ENCODE assay signal across 1 cellular context in the genomic region with DNA sequence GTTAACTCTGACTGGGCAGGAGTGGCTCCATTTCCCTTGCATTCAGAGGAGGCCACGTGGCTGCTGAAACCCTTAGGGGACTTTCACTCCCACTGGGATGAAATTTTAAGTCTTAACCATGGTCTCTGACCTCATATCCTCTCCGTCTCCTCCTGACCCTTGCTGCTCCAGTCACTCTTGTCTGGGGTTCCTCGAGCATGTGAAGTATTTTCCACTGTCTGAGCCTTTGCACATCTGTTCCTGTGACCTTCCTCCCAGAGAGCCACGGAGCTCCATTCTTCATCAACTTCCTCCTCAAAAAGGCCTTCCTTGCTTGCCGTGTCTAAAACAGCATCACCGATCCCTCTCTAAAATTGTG.
TF ChIP-seq lines count a peak whose summit lies in the region.

No MANE protein-coding gene starts in this region.

TF ChIP-seq in K562, 482 proteins besides CTCF, POLR2A, EP300 and RAD21 (continued from another document):
- TF ChIP-seq, protein P1, sequence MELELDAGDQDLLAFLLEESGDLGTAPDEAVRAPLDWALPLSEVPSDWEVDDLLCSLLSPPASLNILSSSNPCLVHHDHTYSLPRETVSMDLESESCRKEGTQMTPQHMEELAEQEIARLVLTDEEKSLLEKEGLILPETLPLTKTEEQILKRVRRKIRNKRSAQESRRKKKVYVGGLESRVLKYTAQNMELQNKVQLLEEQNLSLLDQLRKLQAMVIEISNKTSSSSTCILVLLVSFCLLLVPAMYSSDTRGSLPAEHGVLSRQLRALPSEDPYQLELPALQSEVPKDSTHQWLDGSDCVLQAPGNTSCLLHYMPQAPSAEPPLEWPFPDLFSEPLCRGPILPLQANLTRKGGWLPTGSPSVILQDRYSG (tag; conservative IDR thresholded peaks at IDR 0.05; ENCODE audit: low read depth): no peak
- TF ChIP-seq ZNF830 (CRISPR knock-in tag; IDR thresholded peaks at IDR 0.05): no peak
- TF ChIP-seq MXD1 (CRISPR knock-in tag; IDR thresholded peaks at IDR 0.05; ENCODE audit: borderline replicate concordance, poor library complexity, severe bottlenecking): no peak
- no peak for TF ChIP-seq SP1 (CRISPR knock-in tag; IDR thresholded peaks at IDR 0.05)
- TF ChIP-seq, protein P2, sequence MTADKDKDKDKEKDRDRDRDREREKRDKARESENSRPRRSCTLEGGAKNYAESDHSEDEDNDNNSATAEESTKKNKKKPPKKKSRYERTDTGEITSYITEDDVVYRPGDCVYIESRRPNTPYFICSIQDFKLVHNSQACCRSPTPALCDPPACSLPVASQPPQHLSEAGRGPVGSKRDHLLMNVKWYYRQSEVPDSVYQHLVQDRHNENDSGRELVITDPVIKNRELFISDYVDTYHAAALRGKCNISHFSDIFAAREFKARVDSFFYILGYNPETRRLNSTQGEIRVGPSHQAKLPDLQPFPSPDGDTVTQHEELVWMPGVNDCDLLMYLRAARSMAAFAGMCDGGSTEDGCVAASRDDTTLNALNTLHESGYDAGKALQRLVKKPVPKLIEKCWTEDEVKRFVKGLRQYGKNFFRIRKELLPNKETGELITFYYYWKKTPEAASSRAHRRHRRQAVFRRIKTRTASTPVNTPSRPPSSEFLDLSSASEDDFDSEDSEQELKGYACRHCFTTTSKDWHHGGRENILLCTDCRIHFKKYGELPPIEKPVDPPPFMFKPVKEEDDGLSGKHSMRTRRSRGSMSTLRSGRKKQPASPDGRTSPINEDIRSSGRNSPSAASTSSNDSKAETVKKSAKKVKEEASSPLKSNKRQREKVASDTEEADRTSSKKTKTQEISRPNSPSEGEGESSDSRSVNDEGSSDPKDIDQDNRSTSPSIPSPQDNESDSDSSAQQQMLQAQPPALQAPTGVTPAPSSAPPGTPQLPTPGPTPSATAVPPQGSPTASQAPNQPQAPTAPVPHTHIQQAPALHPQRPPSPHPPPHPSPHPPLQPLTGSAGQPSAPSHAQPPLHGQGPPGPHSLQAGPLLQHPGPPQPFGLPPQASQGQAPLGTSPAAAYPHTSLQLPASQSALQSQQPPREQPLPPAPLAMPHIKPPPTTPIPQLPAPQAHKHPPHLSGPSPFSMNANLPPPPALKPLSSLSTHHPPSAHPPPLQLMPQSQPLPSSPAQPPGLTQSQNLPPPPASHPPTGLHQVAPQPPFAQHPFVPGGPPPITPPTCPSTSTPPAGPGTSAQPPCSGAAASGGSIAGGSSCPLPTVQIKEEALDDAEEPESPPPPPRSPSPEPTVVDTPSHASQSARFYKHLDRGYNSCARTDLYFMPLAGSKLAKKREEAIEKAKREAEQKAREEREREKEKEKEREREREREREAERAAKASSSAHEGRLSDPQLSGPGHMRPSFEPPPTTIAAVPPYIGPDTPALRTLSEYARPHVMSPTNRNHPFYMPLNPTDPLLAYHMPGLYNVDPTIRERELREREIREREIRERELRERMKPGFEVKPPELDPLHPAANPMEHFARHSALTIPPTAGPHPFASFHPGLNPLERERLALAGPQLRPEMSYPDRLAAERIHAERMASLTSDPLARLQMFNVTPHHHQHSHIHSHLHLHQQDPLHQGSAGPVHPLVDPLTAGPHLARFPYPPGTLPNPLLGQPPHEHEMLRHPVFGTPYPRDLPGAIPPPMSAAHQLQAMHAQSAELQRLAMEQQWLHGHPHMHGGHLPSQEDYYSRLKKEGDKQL (CRISPR knock-in tag; IDR thresholded peaks at IDR 0.05; ENCODE audit: borderline replicate concordance): no peak
- TF ChIP-seq U2AF2 (optimal IDR thresholded peaks at IDR 0.05; ENCODE audit: low read depth, low read length): no peak
- TF ChIP-seq SMARCA4 (IDR thresholded peaks at IDR 0.05): no peak
- no peak for TF ChIP-seq FOXM1 (IDR thresholded peaks at IDR 0.05; ENCODE audit: low read depth)
- TF ChIP-seq FOXM1 (CRISPR knock-in tag; IDR thresholded peaks at IDR 0.05; ENCODE audit: low read depth): no peak
- TF ChIP-seq, protein P3, sequence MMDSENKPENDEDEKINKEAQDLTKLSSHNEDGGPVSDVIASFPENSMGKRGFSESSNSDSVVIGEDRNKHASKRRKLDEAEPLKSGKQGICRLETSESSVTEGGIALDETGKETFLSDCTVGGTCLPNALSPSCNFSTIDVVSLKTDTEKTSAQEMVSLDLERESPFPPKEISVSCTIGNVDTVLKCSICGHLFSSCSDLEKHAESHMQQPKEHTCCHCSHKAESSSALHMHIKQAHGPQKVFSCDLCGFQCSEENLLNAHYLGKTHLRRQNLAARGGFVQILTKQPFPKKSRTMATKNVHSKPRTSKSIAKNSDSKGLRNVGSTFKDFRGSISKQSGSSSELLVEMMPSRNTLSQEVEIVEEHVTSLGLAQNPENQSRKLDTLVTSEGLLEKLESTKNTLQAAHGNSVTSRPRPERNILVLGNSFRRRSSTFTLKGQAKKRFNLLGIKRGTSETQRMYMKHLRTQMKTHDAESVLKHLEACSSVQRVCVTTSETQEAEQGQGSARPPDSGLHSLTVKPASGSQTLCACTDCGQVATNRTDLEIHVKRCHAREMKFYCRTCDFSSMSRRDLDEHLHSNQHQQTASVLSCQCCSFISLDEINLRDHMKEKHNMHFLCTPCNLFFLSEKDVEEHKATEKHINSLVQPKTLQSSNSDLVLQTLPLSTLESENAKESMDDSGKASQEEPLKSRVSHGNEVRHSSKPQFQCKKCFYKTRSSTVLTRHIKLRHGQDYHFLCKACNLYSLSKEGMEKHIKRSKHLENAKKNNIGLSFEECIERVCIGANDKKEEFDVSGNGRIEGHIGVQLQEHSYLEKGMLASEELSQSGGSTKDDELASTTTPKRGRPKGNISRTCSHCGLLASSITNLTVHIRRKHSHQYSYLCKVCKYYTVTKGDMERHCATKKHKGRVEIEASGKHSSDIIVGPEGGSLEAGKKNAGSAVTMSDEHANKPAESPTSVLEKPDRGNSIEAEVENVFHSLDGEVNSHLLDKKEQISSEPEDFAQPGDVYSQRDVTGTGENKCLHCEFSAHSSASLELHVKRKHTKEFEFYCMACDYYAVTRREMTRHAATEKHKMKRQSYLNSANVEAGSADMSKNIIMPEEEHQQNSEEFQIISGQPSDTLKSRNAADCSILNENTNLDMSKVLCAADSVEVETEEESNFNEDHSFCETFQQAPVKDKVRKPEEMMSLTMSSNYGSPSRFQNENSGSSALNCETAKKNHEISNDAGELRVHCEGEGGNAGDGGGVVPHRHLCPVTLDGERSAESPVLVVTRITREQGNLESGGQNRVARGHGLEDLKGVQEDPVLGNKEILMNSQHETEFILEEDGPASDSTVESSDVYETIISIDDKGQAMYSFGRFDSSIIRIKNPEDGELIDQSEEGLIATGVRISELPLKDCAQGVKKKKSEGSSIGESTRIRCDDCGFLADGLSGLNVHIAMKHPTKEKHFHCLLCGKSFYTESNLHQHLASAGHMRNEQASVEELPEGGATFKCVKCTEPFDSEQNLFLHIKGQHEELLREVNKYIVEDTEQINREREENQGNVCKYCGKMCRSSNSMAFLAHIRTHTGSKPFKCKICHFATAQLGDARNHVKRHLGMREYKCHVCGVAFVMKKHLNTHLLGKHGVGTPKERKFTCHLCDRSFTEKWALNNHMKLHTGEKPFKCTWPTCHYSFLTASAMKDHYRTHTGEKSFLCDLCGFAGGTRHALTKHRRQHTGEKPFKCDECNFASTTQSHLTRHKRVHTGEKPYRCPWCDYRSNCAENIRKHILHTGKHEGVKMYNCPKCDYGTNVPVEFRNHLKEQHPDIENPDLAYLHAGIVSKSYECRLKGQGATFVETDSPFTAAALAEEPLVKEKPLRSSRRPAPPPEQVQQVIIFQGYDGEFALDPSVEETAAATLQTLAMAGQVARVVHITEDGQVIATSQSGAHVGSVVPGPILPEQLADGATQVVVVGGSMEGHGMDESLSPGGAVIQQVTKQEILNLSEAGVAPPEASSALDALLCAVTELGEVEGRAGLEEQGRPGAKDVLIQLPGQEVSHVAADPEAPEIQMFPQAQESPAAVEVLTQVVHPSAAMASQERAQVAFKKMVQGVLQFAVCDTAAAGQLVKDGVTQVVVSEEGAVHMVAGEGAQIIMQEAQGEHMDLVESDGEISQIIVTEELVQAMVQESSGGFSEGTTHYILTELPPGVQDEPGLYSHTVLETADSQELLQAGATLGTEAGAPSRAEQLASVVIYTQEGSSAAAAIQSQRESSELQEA (IDR thresholded peaks at IDR 0.05; ENCODE audit: low read depth): no peak
- no peak for TF ChIP-seq CHD7 (IDR thresholded peaks at IDR 0.05; ENCODE audit: low read depth, low read length)
- no peak for TF ChIP-seq ZNF143 (CRISPR knock-in tag; IDR thresholded peaks at IDR 0.05)
- TF ChIP-seq L3MBTL2 (IDR thresholded peaks at IDR 0.05): no peak
- TF ChIP-seq NRF1 (conservative IDR thresholded peaks at IDR 0.05 in 1 of 2, IDR thresholded peaks at IDR 0.05 in 1 of 2): no peak
- TF ChIP-seq, protein P4, sequence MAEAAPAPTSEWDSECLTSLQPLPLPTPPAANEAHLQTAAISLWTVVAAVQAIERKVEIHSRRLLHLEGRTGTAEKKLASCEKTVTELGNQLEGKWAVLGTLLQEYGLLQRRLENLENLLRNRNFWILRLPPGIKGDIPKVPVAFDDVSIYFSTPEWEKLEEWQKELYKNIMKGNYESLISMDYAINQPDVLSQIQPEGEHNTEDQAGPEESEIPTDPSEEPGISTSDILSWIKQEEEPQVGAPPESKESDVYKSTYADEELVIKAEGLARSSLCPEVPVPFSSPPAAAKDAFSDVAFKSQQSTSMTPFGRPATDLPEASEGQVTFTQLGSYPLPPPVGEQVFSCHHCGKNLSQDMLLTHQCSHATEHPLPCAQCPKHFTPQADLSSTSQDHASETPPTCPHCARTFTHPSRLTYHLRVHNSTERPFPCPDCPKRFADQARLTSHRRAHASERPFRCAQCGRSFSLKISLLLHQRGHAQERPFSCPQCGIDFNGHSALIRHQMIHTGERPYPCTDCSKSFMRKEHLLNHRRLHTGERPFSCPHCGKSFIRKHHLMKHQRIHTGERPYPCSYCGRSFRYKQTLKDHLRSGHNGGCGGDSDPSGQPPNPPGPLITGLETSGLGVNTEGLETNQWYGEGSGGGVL (CRISPR knock-in tag; IDR thresholded peaks at IDR 0.05): no peak
